Comparison of ENCODE assay signal across 9 cellular contexts in the genomic region with DNA sequence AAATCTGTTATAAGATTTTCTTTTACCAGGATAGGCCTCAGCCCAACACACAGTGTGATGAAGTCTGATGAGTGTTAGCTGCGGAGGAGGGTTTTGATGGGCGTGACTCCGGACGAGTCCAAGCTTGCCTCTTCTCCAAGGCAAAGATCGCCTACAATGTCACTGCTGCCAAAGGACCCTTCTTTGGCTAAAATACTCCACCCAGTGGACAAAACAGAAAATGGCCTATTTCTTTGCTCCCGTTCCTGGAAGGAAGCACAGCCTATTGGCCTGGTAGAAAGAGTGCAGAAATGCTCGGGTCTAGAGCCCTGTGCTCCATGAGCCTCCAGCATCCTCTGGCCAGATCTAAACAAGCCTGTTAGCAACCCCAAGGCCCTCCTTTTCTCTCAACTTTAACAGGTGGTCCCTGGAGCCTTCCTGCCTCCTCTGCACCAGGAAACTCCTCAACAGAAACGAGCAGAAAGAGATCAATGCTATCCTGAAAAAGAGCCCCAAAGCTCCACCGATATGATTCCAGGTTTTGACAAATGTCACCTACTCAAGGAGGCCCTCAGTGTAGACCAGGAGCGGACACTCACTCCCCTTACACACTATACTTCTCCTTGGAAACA. TPM values are rescaled to one million over a fixed set of nuclear protein-coding genes. Genes with fewer than 3 reads are reported as not detected.
DNase-seq lines count a peak whose midpoint lies in the region; ATAC-seq, FAIRE-seq and TF ChIP-seq lines count a peak whose summit lies in the region.
"Had no signal": no experiment of that assay in that cellular context is flagged by ENCODE, and none has a peak within 500 bp of the region (broad histone marks: within the 10 kb centered on the region; RNA-seq: fewer than 3 reads in every experiment).

No MANE protein-coding gene starts in this region.

- H3K36me3 ChIP-seq in A673 (ENCODE audit: insufficient read depth, low read length, poor library complexity, severe bottlenecking) (no peaks in the 10 kb centered on the region), H1 (ENCODE audit: control insufficient read depth in 2 of 4, insufficient read depth in 4 of 4, low read length in 3 of 4) (no peaks in the 10 kb centered on the region), liver (ENCODE audit: control insufficient read depth in 4 of 4, insufficient read depth in 3 of 4, low read depth in 1 of 4, low read length in 3 of 4) (no peaks in the 10 kb centered on the region), tibial artery (no peaks in the 10 kb centered on the region)

- no TSS peak for BruUV-seq in A673 (replicated peaks; lab: Mats Ljungman, UMichigan)

- H4K91ac ChIP-seq in H1 (replicated peaks; ENCODE audit: insufficient read length, low read length) = no peak overlapping the region

- H2BK15ac ChIP-seq in H1 (ENCODE audit: low read length) = no peak overlapping the region

- H3K23me2 ChIP-seq in H1 (ENCODE audit: low read depth, low read length) = no peaks in the 10 kb centered on the region; the same call in 1 of the 2 replicates

- H4K5ac ChIP-seq in H1 (ENCODE audit: insufficient read length, low read depth, low read length) = no peak overlapping the region

- no peaks in the 10 kb centered on the region for H3K79me1 ChIP-seq in H1 (ENCODE audit: low read depth, low read length)

- TF ChIP-seq CTCF in A673 (conservative IDR thresholded peaks at IDR 0.05; ENCODE audit: low read depth, low read length) = peak; percentile 77
- TF ChIP-seq CTCF in GM12872 (IDR thresholded peaks at IDR 0.05; ENCODE audit: insufficient read depth, low read depth, low read length) = peak; percentile 76
- TF ChIP-seq CTCF in RWPE1 (conservative IDR thresholded peaks at IDR 0.05; ENCODE audit: low read depth) = peak; percentile 73
- TF ChIP-seq CTCF in H1 (IDR thresholded peaks at IDR 0.05; ENCODE audit: control extremely low read depth in 1 of 3, insufficient read depth in 1 of 3, low read depth in 1 of 3, low read length in 3 of 3) = peak in 2 of 3 experiments; percentile 91 to 93; a peak in 3 of 4 replicates
- TF ChIP-seq CTCF in liver (IDR thresholded peaks at IDR 0.05; ENCODE audit: low read depth, low read length, missing input control) = peak; percentile 72
- TF ChIP-seq CTCF in tibial artery (IDR thresholded peaks at IDR 0.05) = peak; percentile 78 to 82

- H2AFZ ChIP-seq in H1 (ENCODE audit: low read length) = peak overlapping the region; percentile 72

- CTCF ChIA-PET in A673 (lab: Charles Lee) = interaction anchor here (0.6 to 1.5 kb wide), 9 partner anchors 10 to 727 kb away, joined by 3 to 17 read pairs (median 5); no protein-coding TSS in a partner anchor
- CTCF ChIA-PET in RWPE1 (lab: Yijun Ruan, JAX) = interaction anchor here (0.6 to 1.5 kb wide), 7 partner anchors 44 to 733 kb away, joined by 3 to 11 read pairs (median 3); no protein-coding TSS in a partner anchor
- CTCF ChIA-PET in H1 (lab: Charles Lee; ENCODE audit: partially characterized antibody) = interaction anchor here (0.6 to 16.1 kb wide), 36 partner anchors 10 to 1179 kb away, joined by 3 to 370 read pairs (median 4); no protein-coding TSS in a partner anchor

- peak; percentile 99 for FAIRE-seq in H1 (lab: Jason Lieb, UNC)

- intact Hi-C loops in A673 (cut with micrococcal nuclease; ENCODE audit: unreplicated experiment) = loop anchor here (1.0 kb wide), 1 partner anchor 55 kb away; no protein-coding TSS in a partner anchor
- intact Hi-C loops in tibial artery (cut with DNase I; ENCODE audit: low total_unique reads) = loop anchor here (2.0 to 10.0 kb wide), 3 partner anchors 55 to 165 kb away; a partner anchor contains a TSS

- WGBS in H1 (ENCODE audit: extremely low coverage in 1 of 2, insufficient coverage in 1 of 2, insufficient read length in 1 of 2, insufficient replicate concordance in 2 of 2, low coverage in 1 of 2, low lambda C conversion rate in 2 of 2, missing lambda C conversion rate in 1 of 2), 2 experiments = 36% methylated on average over 10 of the region's 10 CpGs; no CpG with 5 or more reads in 1 of the 2 experiments
- WGBS in liver = 30% methylated on average over 10 of the region's 10 CpGs

- H3K27ac ChIP-seq in A673 (ENCODE audit: low read depth, low read length, poor library complexity, severe bottlenecking) = no peak overlapping the region
- H3K27ac ChIP-seq in RWPE1 = peak overlapping the region; percentile 81
- H3K27ac ChIP-seq in H1 (ENCODE audit: low read depth, low read length) = no peak overlapping the region
- no peak overlapping the region for H3K27ac ChIP-seq in liver (ENCODE audit: low read depth in 1 of 2, low read length in 2 of 2)
- peak overlapping the region; percentile 83 to 88 for H3K27ac ChIP-seq in tibial artery

- no peak overlapping the region for H2AK5ac ChIP-seq in H1 (ENCODE audit: low read depth, low read length)

- H3K4me1 ChIP-seq in A673 (ENCODE audit: insufficient read depth, low read length, poor library complexity, severe bottlenecking) (no peaks in the 10 kb centered on the region), H1 (replicated peaks in 1 of 4; ENCODE audit: control insufficient read depth in 3 of 4, insufficient read depth in 4 of 4, low read length in 3 of 4) (no peaks in the 10 kb centered on the region; a peak in 2 of 7 replicates), liver (ENCODE audit: control insufficient read depth in 4 of 4, insufficient read depth in 4 of 4, low read length in 3 of 4) (no peaks in the 10 kb centered on the region), tibial artery (peaks cover 0 to 28% (median 9%) of the 10 kb centered on the region in 4 donors)

- H2BK120ac ChIP-seq in H1 (replicated peaks; ENCODE audit: low read depth, low read length) = no peak overlapping the region

- no peaks in the 10 kb centered on the region for H3K79me2 ChIP-seq in H1 (ENCODE audit: control insufficient read depth in 1 of 2, insufficient read depth in 2 of 2, low read length in 2 of 2)

- peaks cover 4% of the 10 kb centered on the region for H3K27me3 ChIP-seq in A673 (replicated peaks; ENCODE audit: insufficient read depth, low read depth, low read length, poor library complexity)
- H3K27me3 ChIP-seq in H1 (replicated peaks in 1 of 4; ENCODE audit: control insufficient read depth in 3 of 4, extremely low read depth in 1 of 4, insufficient read depth in 3 of 4, low read length in 3 of 4) = no peaks in the 10 kb centered on the region
- H3K27me3 ChIP-seq in liver (ENCODE audit: control insufficient read depth in 4 of 4, insufficient read depth in 4 of 4, low read length in 3 of 4) = no peaks in the 10 kb centered on the region
- no peaks in the 10 kb centered on the region for H3K27me3 ChIP-seq in tibial artery

- no peak overlapping the region for H3K4ac ChIP-seq in H1 (replicated peaks; ENCODE audit: insufficient read length, low read depth, low read length)

- H3K9ac ChIP-seq in H1 (replicated peaks in 1 of 4; ENCODE audit: extremely low read depth in 1 of 4, low read depth in 3 of 4, low read length in 3 of 4) (no peak overlapping the region), liver (ENCODE audit: low read depth in 1 of 2, low read length in 2 of 2) (no peak overlapping the region)

- H3K56ac ChIP-seq in H1 (replicated peaks; ENCODE audit: insufficient read length, low read depth, low read length) = no peak overlapping the region

- peak in 1 of 2 experiments; percentile 48; a peak in 1 of 3 replicates for TF ChIP-seq POLR2A in H1 (IDR thresholded peaks at IDR 0.05; ENCODE audit: control extremely low read depth in 1 of 2, low read depth in 2 of 2, low read length in 2 of 2)

- H4K20me1 ChIP-seq in H1 (replicated peaks in 1 of 2; ENCODE audit: control insufficient read depth in 1 of 2, insufficient read depth in 2 of 2, low read length in 2 of 2) = no peaks in the 10 kb centered on the region

- no peak for TF ChIP-seq EP300 in H1 (IDR thresholded peaks at IDR 0.05; ENCODE audit: borderline replicate concordance in 1 of 2, low read depth in 2 of 2, low read length in 2 of 2)

- H3K14ac ChIP-seq in H1 (ENCODE audit: insufficient read length) = no peak overlapping the region

- no peak overlapping the region for H3K4me3 ChIP-seq in A673 (ENCODE audit: low read depth, low read length, poor library complexity, severe bottlenecking)
- H3K4me3 ChIP-seq in H1 (ENCODE audit: extremely low read depth in 1 of 4, insufficient read depth in 2 of 4, low read depth in 3 of 4, low read length in 4 of 4) = peak overlapping the region in 3 of 4 experiments; percentile 13 to 47 (median 30); a peak in 4 of 8 replicates
- no peak overlapping the region for H3K4me3 ChIP-seq in liver (ENCODE audit: low read depth in 1 of 3, low read length in 3 of 3)
- peak overlapping the region; percentile 37 to 44 for H3K4me3 ChIP-seq in tibial artery

- peak; percentile 91 to 93 for TF ChIP-seq RAD21 in H1 (IDR thresholded peaks at IDR 0.05 in 1 of 2, conservative IDR thresholded peaks at IDR 0.05 in 1 of 2; ENCODE audit: low read depth in 2 of 2, low read length in 2 of 2)
- TF ChIP-seq RAD21 in liver (IDR thresholded peaks at IDR 0.05) = peak; percentile 88 to 94

- H3K23ac ChIP-seq in H1 (ENCODE audit: insufficient read length) = no peak overlapping the region

- peak; percentile 94 for ATAC-seq in HG02642 (IDR thresholded peaks at IDR 0.05; ENCODE audit: poor library complexity, unreplicated experiment)

- no peak overlapping the region for H2BK5ac ChIP-seq in H1 (ENCODE audit: low read depth, low read length)

- no peaks in the 10 kb centered on the region for H3K9me3 ChIP-seq in A673 (ENCODE audit: low read depth, low read length, poor library complexity, severe bottlenecking)
- no peaks in the 10 kb centered on the region for H3K9me3 ChIP-seq in H1 (ENCODE audit: insufficient read depth in 2 of 2, low read depth in 1 of 2, low read length in 1 of 2)
- no peaks in the 10 kb centered on the region for H3K9me3 ChIP-seq in liver (ENCODE audit: control insufficient read depth in 4 of 4, low read length in 3 of 4)
- H3K9me3 ChIP-seq in tibial artery = no peaks in the 10 kb centered on the region

- POLR2A ChIA-PET in A673 (lab: Charles Lee; ENCODE audit: low non-redundant PET) (no interaction called here), RWPE1 (lab: Yijun Ruan, JAX; ENCODE audit: low non-redundant PET) (interaction anchor here (0.7 kb wide), 1 partner anchor 204 kb away, joined by 4 read pairs; no protein-coding TSS in a partner anchor), H1 (lab: Charles Lee; ENCODE audit: partially characterized antibody) (interaction anchor here (1.2 to 1.3 kb wide), 2 partner anchors 54 to 66 kb away, joined by 3 read pairs; no protein-coding TSS in a partner anchor)

- H3K18ac ChIP-seq in H1 (ENCODE audit: extremely low read depth, low read length) = no peak overlapping the region

- no peak overlapping the region for H2BK12ac ChIP-seq in H1 (ENCODE audit: low read depth, low read length)

- no peak overlapping the region for H2BK20ac ChIP-seq in H1 (ENCODE audit: low read length)

- DNase-seq in A673 (ENCODE audit: low spot score) (peak; percentile 85), MV-4-11 (lab: John Stamatoyannopoulos, UW) (peak; percentile 68), RWPE1 (ENCODE audit: low spot score) (peak; percentile 89), H1 (ENCODE audit: low read depth in 1 of 2, low spot score in 2 of 2) (peak; percentile 53 to 72), tibial artery (peak; percentile 57 to 83)

- H3K4me2 ChIP-seq in H1 (ENCODE audit: insufficient read depth in 1 of 2, low read depth in 2 of 2, low read length in 2 of 2) = peak overlapping the region; percentile 25 to 63; a peak in 3 of 4 replicates

- H4K8ac ChIP-seq in H1 (ENCODE audit: extremely low read depth, insufficient read depth, low read length) = no peak overlapping the region

RNA-seq across cellular contexts. Expression of a gene that starts 3.4 kb away (rescaled TPM):
- total RNA-seq in A673 (2021) = 0.15 and 0.52 TPM in 2 replicates
- not detected in 2 replicates for total RNA-seq in H1 (2021; fragmentation: NEBNext Ultra II Directional; extraction: Animal tissue kit (Norgen Biotek cat#: 25700))
- not detected in 2 replicates for polyA plus RNA-seq in H1 (2011; rRNA removed)
- not detected for polyA plus RNA-seq in H1 (2011; cell fraction: cytosol; rRNA removed)
- not detected for polyA plus RNA-seq in H1 (2011; cell fraction: nucleus; rRNA removed)
- not detected in 4 replicates for polyA plus RNA-seq in H1 (2012, experiment 1 of 2)
- polyA plus RNA-seq in H1 (2012, experiment 2 of 2) = not detected
- polyA plus RNA-seq in H1 (2013, experiment 1 of 2) = not detected
- polyA plus RNA-seq in H1 (2013, experiment 2 of 2) = not detected
- polyA minus RNA-seq in H1 (2011; rRNA and poly(A)+ RNA removed) = not detected in 2 replicates
- polyA minus RNA-seq in H1 (2011; cell fraction: cytosol; rRNA and poly(A)+ RNA removed) = not detected
- not detected for polyA minus RNA-seq in H1 (2011; cell fraction: nucleus; rRNA and poly(A)+ RNA removed)
- 1 to 10 TPM in 1 of 2 donors, not detected in 1; 1.1 TPM for total RNA-seq in liver
- polyA plus RNA-seq in liver = under 1 TPM in 1 of 2 donors, not detected in 1; 0.33 TPM
- polyA plus RNA-seq: IgD-negative memory B cell had no signal

Comparison
In these comparisons a context has a peak if more than half of its experiments do, and no peak if none do; other contexts are left out.
1. H3K27ac ChIP-seq: peak in RWPE1 (single experiment) and tibial artery (2 of 2); none in A673 (single experiment), H1 (single experiment) and liver (0 of 2).
2. H3K4me3 ChIP-seq: peak in H1 (3 of 4) and tibial artery (2 of 2); none in A673 (single experiment) and liver (0 of 3).
3. Peak in every context shown above with its lines, with median percentiles within 50 percentile points of each other: DNase-seq and CTCF ChIP-seq.